ENCODE assay signal across 15 cellular contexts in genomic region chr18:48826271-48826670, GRCh38.
DNase-seq lines count a peak whose midpoint lies in the region; ATAC-seq, FAIRE-seq and TF ChIP-seq lines count a peak whose summit lies in the region.
"Had no signal": no experiment of that assay in that cellular context is flagged by ENCODE, and none has a peak within 500 bp of the region (broad histone marks: within the 10 kb centered on the region; RNA-seq: fewer than 3 reads in every experiment).

No MANE protein-coding gene starts in this region.

- H2AFZ ChIP-seq in GM23248 (no peak overlapping the region), hepatocyte (no peak overlapping the region)

- H3K27me3 Mint-ChIP-seq in activated T-helper 17 cell treated with anti-CD3 and anti-CD28 coated beads, Interleukin-2, amount 50 U/mL, for 72 hours: no peaks in the 10 kb centered on the region

- FAIRE-seq in RCC 7860 (lab: Jason Lieb, UNC): no peak
- FAIRE-seq: GM12892, GM19239 had no signal

- H4K20me1 ChIP-seq in GM23248 (ENCODE audit: insufficient read depth) (no peaks in the 10 kb centered on the region), hepatocyte (ENCODE audit: insufficient read depth, poor library complexity, severe bottlenecking) (no peaks in the 10 kb centered on the region)

- no peaks in the 10 kb centered on the region for H3K9me3 ChIP-seq in GM23248 (ENCODE audit: low read depth)
- peaks cover 7% of the 10 kb centered on the region for H3K9me3 ChIP-seq in hepatocyte (ENCODE audit: low read depth)
- H3K9me3 ChIP-seq in sigmoid colon: no peaks in the 10 kb centered on the region

- no peak overlapping the region for H3K27ac Mint-ChIP-seq in activated T-helper 17 cell treated with anti-CD3 and anti-CD28 coated beads, Interleukin-2, amount 50 U/mL, for 72 hours
- H3K27ac Mint-ChIP-seq: stimulated activated naive B cell treated with anti-CD40 and anti-IgM and Interleukin-4, amounts not matched to agents 10 μg/mL and 1 μg/mL and 100 μg/mL, for 72 hours had no signal

- no peak overlapping the region for H3K4me2 ChIP-seq in GM23248 (ENCODE audit: unreplicated experiment)
- H3K4me2 ChIP-seq in hepatocyte: no peak overlapping the region

- H3K9ac ChIP-seq in GM23248: peak overlapping the region; percentile 72; the same call in 1 of the 2 replicates
- H3K9ac ChIP-seq: SK-N-SH had no signal

- peaks cover 40% of the 10 kb centered on the region for H3K4me1 Mint-ChIP-seq in activated T-helper 17 cell treated with anti-CD3 and anti-CD28 coated beads, Interleukin-2, amount 50 U/mL, for 72 hours

- H3K36me3 ChIP-seq in GM23248 (ENCODE audit: low read depth): peaks cover 14% of the 10 kb centered on the region
- no peaks in the 10 kb centered on the region for H3K36me3 ChIP-seq in hepatocyte (replicated peaks; ENCODE audit: insufficient read depth, low read depth)
- H3K36me3 ChIP-seq in sigmoid colon: peaks cover 0 to 8% (median 0%) of the 10 kb centered on the region in 4 donors

- H3F3A ChIP-seq in GM23248 (ENCODE audit: insufficient read depth): peaks cover 39% of the 10 kb centered on the region

- intact Hi-C loops in sigmoid colon (cut with DNase I): loop anchor here (5.0 kb wide), 2 partner anchors 49 to 126 kb away; partner anchors contain the start of gene SMAD7

- H3K27me3 ChIP-seq in GM23248 (replicated peaks; ENCODE audit: insufficient read depth) (no peaks in the 10 kb centered on the region), hepatocyte (no peaks in the 10 kb centered on the region), sigmoid colon (no peaks in the 10 kb centered on the region)
- H3K27me3 ChIP-seq: esophagus muscularis mucosa had no signal

- H3K27ac ChIP-seq in GM23248 (peak overlapping the region; percentile 90), hepatocyte (peak overlapping the region; percentile 91), sigmoid colon (peak overlapping the region in 1 of 4 donors; percentile 77)

- WGBS in GM23248 (ENCODE audit: low coverage in 1 of 2, low lambda C conversion rate in 2 of 2, missing lambda C conversion rate in 2 of 2), 2 experiments: 92 to 93% methylated on average over 7 of the region's 7 CpGs
- WGBS in hepatocyte (ENCODE audit: low lambda C conversion rate, missing lambda C conversion rate): 84% methylated on average over 7 of the region's 7 CpGs
- 93 to 95% methylated on average over 7 of the region's 7 CpGs for WGBS in sigmoid colon, 2 donors

- H3K4me1 ChIP-seq in GM23248 (ENCODE audit: insufficient read depth): peaks cover 47% of the 10 kb centered on the region
- peaks cover 57% of the 10 kb centered on the region for H3K4me1 ChIP-seq in hepatocyte (ENCODE audit: insufficient read depth)
- peaks cover 0 to 50% (median 33%) of the 10 kb centered on the region in 4 donors for H3K4me1 ChIP-seq in sigmoid colon

- TF ChIP-seq POLR2A in sigmoid colon (IDR thresholded peaks at IDR 0.05): no peak

- peaks cover 5% of the 10 kb centered on the region for H3K9me3 Mint-ChIP-seq in activated T-helper 17 cell treated with anti-CD3 and anti-CD28 coated beads, Interleukin-2, amount 50 U/mL, for 72 hours
- H3K9me3 Mint-ChIP-seq: stimulated activated naive B cell treated with anti-CD40 and anti-IgM and Interleukin-4, amounts not matched to agents 10 μg/mL and 1 μg/mL and 100 μg/mL, for 72 hours had no signal

- peaks cover 26% of the 10 kb centered on the region for H3K36me3 Mint-ChIP-seq in activated T-helper 17 cell treated with anti-CD3 and anti-CD28 coated beads, Interleukin-2, amount 50 U/mL, for 72 hours (ENCODE audit: low read depth)

- DNase-seq in GM23248: no peak
- DNase-seq in hepatocyte (ENCODE audit: low spot score): no peak
- DNase-seq in sigmoid colon: peak; percentile 40
- DNase-seq in RCC 7860 (ENCODE audit: low spot score): no peak
- DNase-seq in HuH-7.5 (ENCODE audit: low spot score): no peak
- DNase-seq: GOT3; MM.1S; SK-N-SH; stimulated activated naive B cell treated with anti-CD40 and anti-IgM and Interleukin-4, amounts not matched to agents 10 μg/mL and 1 μg/mL and 100 μg/mL, for 72 hours had no signal

- H3K4me3 ChIP-seq in GM23248: no peak overlapping the region
- no peak overlapping the region for H3K4me3 ChIP-seq in hepatocyte
- no peak overlapping the region for H3K4me3 ChIP-seq in sigmoid colon
- H3K4me3 ChIP-seq: esophagus muscularis mucosa had no signal

- ATAC-seq in activated T-helper 17 cell treated with anti-CD3 and anti-CD28 coated beads, Interleukin-2, amount 50 U/mL, for 72 hours (replicated peaks): no peak
- ATAC-seq in GM19395 (IDR thresholded peaks at IDR 0.05; ENCODE audit: unreplicated experiment) (no peak), HG03354 (IDR thresholded peaks at IDR 0.05; ENCODE audit: poor library complexity, severe bottlenecking, unreplicated experiment) (no peak)
- ATAC-seq: stimulated activated naive B cell treated with anti-CD40 and anti-IgM and Interleukin-4, amounts not matched to agents 10 μg/mL and 1 μg/mL and 100 μg/mL, for 72 hours had no signal

- TF ChIP-seq CTCF in hepatocyte (IDR thresholded peaks at IDR 0.05; ENCODE audit: poor library complexity): no peak
- TF ChIP-seq CTCF in sigmoid colon (IDR thresholded peaks at IDR 0.05): no peak

- in situ Hi-C loops in GM23248 (cut with MboI): no loop called here

- no peak for TF ChIP-seq EP300 in sigmoid colon (IDR thresholded peaks at IDR 0.05)

- no peaks in the 10 kb centered on the region for H3K9me2 ChIP-seq in GM23248 (ENCODE audit: insufficient read depth)
- H3K9me2 ChIP-seq in hepatocyte (replicated peaks; ENCODE audit: insufficient read depth): no peaks in the 10 kb centered on the region
- H3K9me2 ChIP-seq: SK-N-SH had no signal

- peak overlapping the region; percentile 8 for H3K4me3 Mint-ChIP-seq in activated T-helper 17 cell treated with anti-CD3 and anti-CD28 coated beads, Interleukin-2, amount 50 U/mL, for 72 hours
- H3K4me3 Mint-ChIP-seq: stimulated activated naive B cell treated with anti-CD40 and anti-IgM and Interleukin-4, amounts not matched to agents 10 μg/mL and 1 μg/mL and 100 μg/mL, for 72 hours had no signal

- H3K79me2 ChIP-seq in GM23248 (ENCODE audit: insufficient read depth) (peaks cover 54% of the 10 kb centered on the region), hepatocyte (peaks cover 9% of the 10 kb centered on the region)
